17 cellular contexts compared by ENCODE assay signal in genomic region chr2:75068546-75068945, GRCh38.
DNase-seq lines count a peak whose midpoint lies in the region; ATAC-seq, FAIRE-seq and TF ChIP-seq lines count a peak whose summit lies in the region.
"Had no signal": no experiment of that assay in that cellular context is flagged by ENCODE, and none has a peak within 500 bp of the region (broad histone marks: within the 10 kb centered on the region; RNA-seq: fewer than 3 reads in every experiment).

No MANE protein-coding gene starts in this region.

- intact Hi-C loops in MCF 10A (cut with micrococcal nuclease) (loop anchor here (5.0 kb wide), 1 partner anchor 559 kb away; no protein-coding TSS in a partner anchor), breast epithelium (cut with DNase I; ENCODE audit: low total_unique reads) (no loop called here), pancreas (cut with DNase I) (loop anchor here in 1 of 3 donors (10.0 kb wide), 1 partner anchor 336 kb away; no protein-coding TSS in a partner anchor)

- H3K4me1 ChIP-seq in breast epithelium (no peaks in the 10 kb centered on the region), OCI-LY3 (ENCODE audit: low read length) (no peaks in the 10 kb centered on the region), osteoblast (ENCODE audit: insufficient read depth, low read length) (peaks cover 19% of the 10 kb centered on the region), pancreas (no peaks in the 10 kb centered on the region)

- H3K4me1 Mint-ChIP-seq in MCF 10A (ENCODE audit: insufficient read depth, unreplicated experiment): no peaks in the 10 kb centered on the region

- no peak overlapping the region for H2AFZ ChIP-seq in OCI-LY3 (ENCODE audit: low read depth, low read length)
- no peak overlapping the region for H2AFZ ChIP-seq in osteoblast (ENCODE audit: low read length)

- DNase-seq in MCF 10A (ENCODE audit: unreplicated experiment) (peak; percentile 11), breast epithelium (ENCODE audit: low spot score in 2 of 2) (no peak), cardiac fibroblast (ENCODE audit: low read depth in 2 of 2) (peak; percentile 6 to 68), osteoblast (ENCODE audit: insufficient read length, low spot score, missing footprints) (no peak), pancreas (no peak), NCI-H2029 (lab: John Stamatoyannopoulos, UW) (no peak)
- DNase-seq: 8988T, COR-L47, NCI-H1048, NCI-H1694, NCI-H446, SHP77 had no signal

- POLR2A ChIA-PET in MCF 10A (lab: Yijun Ruan, JAX): no interaction called here

- H4K20me1 ChIP-seq in OCI-LY3 (ENCODE audit: insufficient read depth, low read length) (no peaks in the 10 kb centered on the region), osteoblast (ENCODE audit: insufficient read depth, low read length) (no peaks in the 10 kb centered on the region)

- no peaks in the 10 kb centered on the region for H3K9me3 Mint-ChIP-seq in MCF 10A (ENCODE audit: unreplicated experiment)

- no peaks in the 10 kb centered on the region for H3K36me3 Mint-ChIP-seq in MCF 10A (ENCODE audit: insufficient read depth, unreplicated experiment)
- H3K36me3 Mint-ChIP-seq: CD14-positive monocyte had no signal

- H3K27ac Mint-ChIP-seq in MCF 10A (ENCODE audit: low read depth, unreplicated experiment): no peak overlapping the region
- H3K27ac Mint-ChIP-seq: CD14-positive monocyte, IgD-negative memory B cell had no signal

- H3K4me3 ChIP-seq in breast epithelium (no peak overlapping the region), OCI-LY3 (ENCODE audit: low read length) (no peak overlapping the region), cardiac fibroblast (replicated peaks in 1 of 2; ENCODE audit: low read depth in 2 of 2, low read length in 2 of 2) (no peak overlapping the region), osteoblast (ENCODE audit: insufficient read depth, low read length) (no peak overlapping the region), pancreas (no peak overlapping the region)

- H3K79me2 ChIP-seq in OCI-LY3 (ENCODE audit: low read length) (no peaks in the 10 kb centered on the region), osteoblast (ENCODE audit: insufficient read depth, low read length) (no peaks in the 10 kb centered on the region)

- 39 to 81% methylated on average over 1 of the region's 1 CpG for WGBS in pancreas, 2 donors

- no TSS peak for BruUV-seq in MCF 10A (replicated peaks; lab: Mats Ljungman, UMichigan)

- H3K27ac ChIP-seq in breast epithelium (no peak overlapping the region), OCI-LY3 (ENCODE audit: low read length) (no peak overlapping the region), osteoblast (ENCODE audit: low read depth, low read length) (no peak overlapping the region), pancreas (no peak overlapping the region)

- CTCF ChIA-PET in MCF 10A (lab: Yijun Ruan, JAX): interaction anchor here (0.6 to 5.9 kb wide), 4 partner anchors 37 to 359 kb away, joined by 3 to 66 read pairs (median 4); no protein-coding TSS in a partner anchor

- H3K27me3 ChIP-seq in breast epithelium: no peaks in the 10 kb centered on the region
- H3K27me3 ChIP-seq in OCI-LY3 (ENCODE audit: low read depth, low read length): peaks cover 15% of the 10 kb centered on the region
- peaks cover 4% of the 10 kb centered on the region for H3K27me3 ChIP-seq in osteoblast (ENCODE audit: insufficient read depth, low read length)
- H3K27me3 ChIP-seq in pancreas: no peaks in the 10 kb centered on the region

- no peak for TF ChIP-seq CTCF in MCF 10A (IDR thresholded peaks at IDR 0.05; ENCODE audit: unreplicated experiment)
- no peak for TF ChIP-seq CTCF in breast epithelium (IDR thresholded peaks at IDR 0.05)
- TF ChIP-seq CTCF in OCI-LY3 (IDR thresholded peaks at IDR 0.05; ENCODE audit: low read depth, low read length): peak; percentile 23
- TF ChIP-seq CTCF in cardiac fibroblast (IDR thresholded peaks at IDR 0.05; ENCODE audit: low read depth, low read length): no peak
- TF ChIP-seq CTCF in osteoblast (IDR thresholded peaks at IDR 0.05; ENCODE audit: extremely low read depth, low read depth, low read length): peak; percentile 36
- no peak for TF ChIP-seq CTCF in pancreas (IDR thresholded peaks at IDR 0.05)

- H3K4me3 Mint-ChIP-seq in MCF 10A (ENCODE audit: unreplicated experiment): no peak overlapping the region
- H3K4me3 Mint-ChIP-seq: CD14-positive monocyte, IgD-negative memory B cell had no signal

- H3K9me3 ChIP-seq in breast epithelium: no peaks in the 10 kb centered on the region
- no peaks in the 10 kb centered on the region for H3K9me3 ChIP-seq in OCI-LY3 (ENCODE audit: insufficient read depth, low read length)
- no peaks in the 10 kb centered on the region for H3K9me3 ChIP-seq in osteoblast (ENCODE audit: low read depth, low read length)
- no peaks in the 10 kb centered on the region for H3K9me3 ChIP-seq in pancreas

- no peaks in the 10 kb centered on the region for H3K27me3 Mint-ChIP-seq in MCF 10A (ENCODE audit: insufficient read depth, unreplicated experiment)
- H3K27me3 Mint-ChIP-seq: IgD-negative memory B cell had no signal

- no peak for FAIRE-seq in pancreas (lab: Jason Lieb, UNC)
- FAIRE-seq: H54 had no signal

- no peak for TF ChIP-seq POLR2A in breast epithelium (IDR thresholded peaks at IDR 0.05)

- no peak overlapping the region for H3K9ac ChIP-seq in OCI-LY3 (ENCODE audit: low read length)

- H3K4me2 ChIP-seq in OCI-LY3 (ENCODE audit: low read length): no peak overlapping the region
- H3K4me2 ChIP-seq in osteoblast (ENCODE audit: insufficient read depth, low read length): no peak overlapping the region

- ATAC-seq in pancreas (no peak), GM21390 (IDR thresholded peaks at IDR 0.05; ENCODE audit: unreplicated experiment) (no peak)

- H3K36me3 ChIP-seq in breast epithelium (no peaks in the 10 kb centered on the region), OCI-LY3 (replicated peaks; ENCODE audit: low read depth, low read length) (no peaks in the 10 kb centered on the region), osteoblast (ENCODE audit: insufficient read depth, low read length) (no peaks in the 10 kb centered on the region), pancreas (no peaks in the 10 kb centered on the region)

Comparison
In these comparisons a context has a peak if more than half of its experiments do, and no peak if none do; other contexts are left out.
1. DNase-seq: peak in MCF 10A (single experiment) and cardiac fibroblast (2 of 2); none in breast epithelium (0 of 2), osteoblast (single experiment), pancreas (0 of 6) and NCI-H2029 (single experiment).
2. CTCF ChIP-seq: peak in OCI-LY3 (single experiment) and osteoblast (single experiment); none in MCF 10A (single experiment), breast epithelium (0 of 3), cardiac fibroblast (single experiment) and pancreas (0 of 4).